In the genomic region with DNA sequence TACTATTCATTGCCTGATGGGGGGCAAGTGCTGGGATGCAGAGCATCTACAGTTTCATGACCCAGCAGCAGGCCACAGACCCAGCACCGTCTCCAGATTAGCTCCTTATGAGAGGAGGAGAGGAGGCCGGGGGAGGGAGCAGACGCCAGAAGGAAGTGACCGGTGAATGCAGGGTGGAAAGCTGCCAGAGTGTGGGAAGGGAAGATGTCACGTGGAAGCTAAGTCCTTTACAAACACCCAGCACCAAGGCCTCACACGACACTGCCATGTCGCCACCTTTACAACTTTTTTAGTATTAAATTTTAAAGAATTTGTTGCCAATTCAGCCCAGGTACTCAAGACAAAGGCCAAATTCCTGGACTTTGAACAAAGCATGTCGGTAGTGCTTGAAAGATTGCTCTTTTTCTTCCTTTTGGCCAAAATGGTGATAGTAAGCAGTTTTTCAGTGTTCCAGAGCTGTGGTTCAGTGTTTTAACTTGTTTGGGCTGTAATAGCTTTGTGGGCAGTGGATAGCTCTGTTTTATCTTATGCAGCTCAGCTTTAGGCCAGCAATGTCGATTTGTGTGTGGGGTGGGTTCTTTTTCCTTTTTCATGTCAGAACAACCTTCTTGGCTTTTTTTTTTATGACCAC, we compare ENCODE assay signal across 1 cellular context.
TF ChIP-seq lines count a peak whose summit lies in the region.

No MANE protein-coding gene starts in this region.

TF ChIP-seq in IMR-90, 13 proteins besides CTCF, POLR2A, EP300 and RAD21 (continued from another document):
- TF ChIP-seq RCOR1 (IDR thresholded peaks at IDR 0.05; ENCODE audit: insufficient replicate concordance, low read length) (no peak), NFE2L2 (IDR thresholded peaks at IDR 0.05; ENCODE audit: low read depth, low read length) (no peak), BHLHE40 (IDR thresholded peaks at IDR 0.05; ENCODE audit: low read depth, low read length) (0 out of 2 replicates have a peak, but pooled peaks have one; percentile 32), SMC3 (IDR thresholded peaks at IDR 0.05; ENCODE audit: low read depth, low read length) (no peak), RFX5 (IDR thresholded peaks at IDR 0.05; ENCODE audit: low read depth, low read length) (no peak), MXI1 (IDR thresholded peaks at IDR 0.05; ENCODE audit: borderline replicate concordance, low read depth, low read length) (no peak)
- TF ChIP-seq, protein P1, sequence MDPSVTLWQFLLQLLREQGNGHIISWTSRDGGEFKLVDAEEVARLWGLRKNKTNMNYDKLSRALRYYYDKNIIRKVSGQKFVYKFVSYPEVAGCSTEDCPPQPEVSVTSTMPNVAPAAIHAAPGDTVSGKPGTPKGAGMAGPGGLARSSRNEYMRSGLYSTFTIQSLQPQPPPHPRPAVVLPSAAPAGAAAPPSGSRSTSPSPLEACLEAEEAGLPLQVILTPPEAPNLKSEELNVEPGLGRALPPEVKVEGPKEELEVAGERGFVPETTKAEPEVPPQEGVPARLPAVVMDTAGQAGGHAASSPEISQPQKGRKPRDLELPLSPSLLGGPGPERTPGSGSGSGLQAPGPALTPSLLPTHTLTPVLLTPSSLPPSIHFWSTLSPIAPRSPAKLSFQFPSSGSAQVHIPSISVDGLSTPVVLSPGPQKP (IDR thresholded peaks at IDR 0.05; ENCODE audit: borderline replicate concordance, low read depth, low read length): no peak
